Comparison of ENCODE assay signal across 26 cellular contexts in genomic region chr11:2451916-2452694, GRCh38. TPM values are rescaled to one million over a fixed set of nuclear protein-coding genes. Genes with fewer than 3 reads are reported as not detected.
DNase-seq lines count a peak whose midpoint lies in the region; ATAC-seq and TF ChIP-seq lines count a peak whose summit lies in the region.
"Had no signal": no experiment of that assay in that cellular context is flagged by ENCODE, and none has a peak within 500 bp of the region (broad histone marks: within the 10 kb centered on the region; RNA-seq: fewer than 3 reads in every experiment).

No MANE protein-coding gene starts in this region.

- H3K27ac Mint-ChIP-seq in brain (peak overlapping the region in 3 of 5 experiments; percentile 27 to 63 (median 54)), neural progenitor cell (peak overlapping the region; percentile 57)
- H3K27ac Mint-ChIP-seq: activated naive CD4-positive, alpha-beta T cell treated with anti-CD3 and anti-CD28 coated beads, Interleukin-2, amount 50 U/mL, for 24 hours; CD4-positive, alpha-beta T cell; IgD-negative memory B cell; T-cell had no signal

- ATAC-seq in SK-N-SH treated with all-trans-retinoic acid at 6 μM for 48 hours (no peak), HG02763 (IDR thresholded peaks at IDR 0.05; ENCODE audit: unreplicated experiment) (no peak)
- ATAC-seq: foreskin keratinocyte; left lobe of liver; naive thymus-derived CD4-positive, alpha-beta T cell; T-cell had no signal

- H3K4me1 Mint-ChIP-seq in brain: peaks cover 12% of the 10 kb centered on the region
- peaks cover 10% of the 10 kb centered on the region for H3K4me1 Mint-ChIP-seq in neural progenitor cell

- H3K27ac ChIP-seq in SK-N-SH (ENCODE audit: low read depth in 2 of 2, low read length in 1 of 2) (no peak overlapping the region), neural progenitor cell (no peak overlapping the region), caudate nucleus (ENCODE audit: low read depth, low read length) (no peak overlapping the region)
- H3K27ac ChIP-seq: foreskin keratinocyte, hepatocyte, sigmoid colon, transverse colon had no signal

- H3K4me1 ChIP-seq in SK-N-SH (ENCODE audit: control insufficient read depth in 1 of 2, insufficient read depth in 2 of 2, low read depth in 1 of 2, low read length in 1 of 2) (no peaks in the 10 kb centered on the region; a peak in 1 of 4 replicates), neural progenitor cell (no peaks in the 10 kb centered on the region)
- H3K4me1 ChIP-seq: foreskin keratinocyte, sigmoid colon had no signal

- DNase-seq in SK-N-SH (peak; percentile 30), HFF-Myc (ENCODE audit: extremely low read depth, low read depth) (peak; percentile 2), neural progenitor cell (ENCODE audit: low spot score) (no peak), caudate nucleus (lab: John Stamatoyannopoulos, UW) (no peak)
- no peak for DNase-seq in central memory CD4-positive, alpha-beta T cell
- DNase-seq: 8988T; activated T-cell treated with anti-CD3 and anti-CD28 coated beads, Interleukin-2, amount 50 U/mL, for 48 hours; CD4-positive, alpha-beta T cell; foreskin keratinocyte; naive thymus-derived CD4-positive, alpha-beta T cell; NCI-H1105; NCI-H2081; NCI-H226; OCI-M1; SIG-M5; sigmoid colon; T-cell; transverse colon had no signal

- H3K9me3 Mint-ChIP-seq in brain (peaks cover 0 to 11% (median 8%) of the 10 kb centered on the region in 5 experiments), neural progenitor cell (peaks cover 5% of the 10 kb centered on the region)
- H3K9me3 Mint-ChIP-seq: activated naive CD4-positive, alpha-beta T cell treated with anti-CD3 and anti-CD28 coated beads, Interleukin-2, amount 50 U/mL, for 24 hours; CD4-positive, alpha-beta T cell; naive thymus-derived CD4-positive, alpha-beta T cell; T-cell had no signal

- H3K4me2 ChIP-seq in SK-N-SH: no peak overlapping the region
- H3K4me2 ChIP-seq in neural progenitor cell: no peak overlapping the region
- H3K4me2 ChIP-seq: hepatocyte had no signal

- no peak for TF ChIP-seq RAD21 in SK-N-SH (IDR thresholded peaks at IDR 0.05; ENCODE audit: low read length)

- H4K20me1 ChIP-seq in SK-N-SH (ENCODE audit: insufficient read depth) (no peaks in the 10 kb centered on the region), neural progenitor cell (ENCODE audit: low read depth) (no peaks in the 10 kb centered on the region)

- no peak for TF ChIP-seq EP300 in SK-N-SH (IDR thresholded peaks at IDR 0.05; ENCODE audit: borderline replicate concordance in 1 of 2, low read depth in 1 of 2, low read length in 1 of 2)

- H2AFZ ChIP-seq in SK-N-SH (ENCODE audit: low read depth) (no peak overlapping the region), neural progenitor cell (replicated peaks) (no peak overlapping the region)
- H2AFZ ChIP-seq: hepatocyte had no signal

- H3K9me2 ChIP-seq in SK-N-SH: no peaks in the 10 kb centered on the region

- no peak overlapping the region for H3K9ac ChIP-seq in SK-N-SH
- H3K9ac ChIP-seq in neural progenitor cell: no peak overlapping the region

- H3K36me3 Mint-ChIP-seq in brain (no peaks in the 10 kb centered on the region), neural progenitor cell (no peaks in the 10 kb centered on the region)

- POLR2A ChIA-PET in SK-N-SH (lab: Yijun Ruan, JAX): no interaction called here

- H3K36me3 ChIP-seq in SK-N-SH (replicated peaks in 1 of 2; ENCODE audit: control insufficient read depth in 1 of 2, insufficient read depth in 2 of 2, low read length in 1 of 2) (no peaks in the 10 kb centered on the region), neural progenitor cell (no peaks in the 10 kb centered on the region)
- H3K36me3 ChIP-seq: sigmoid colon, transverse colon had no signal

- no peak for TF ChIP-seq CTCF in SK-N-SH (IDR thresholded peaks at IDR 0.05)
- TF ChIP-seq CTCF in HFF-Myc (IDR thresholded peaks at IDR 0.05; ENCODE audit: low read depth, low read length, missing control alignments): no peak
- no peak for TF ChIP-seq CTCF in brain (conservative IDR thresholded peaks at IDR 0.05)
- no peak for TF ChIP-seq CTCF in neural progenitor cell (IDR thresholded peaks at IDR 0.05)

- WGBS in SK-N-SH (ENCODE audit: low lambda C conversion rate): 38% methylated on average over 15 of the region's 19 CpGs

- H3K27me3 ChIP-seq in SK-N-SH (ENCODE audit: insufficient read depth): no peaks in the 10 kb centered on the region
- H3K27me3 ChIP-seq in neural progenitor cell: peaks cover 97% of the 10 kb centered on the region
- H3K27me3 ChIP-seq: transverse colon had no signal

- no peak overlapping the region for H3K4me3 Mint-ChIP-seq in brain
- H3K4me3 Mint-ChIP-seq in neural progenitor cell: no peak overlapping the region
- H3K4me3 Mint-ChIP-seq: activated naive CD4-positive, alpha-beta T cell treated with anti-CD3 and anti-CD28 coated beads, Interleukin-2, amount 50 U/mL, for 24 hours; CD4-positive, alpha-beta T cell; IgD-negative memory B cell; naive thymus-derived CD4-positive, alpha-beta T cell; T-cell had no signal

- CTCF ChIA-PET in SK-N-SH (lab: Yijun Ruan, JAX): interaction anchor here (0.9 to 1.5 kb wide), 3 partner anchors 9 to 79 kb away, joined by 3 to 7 read pairs (median 4); no protein-coding TSS in a partner anchor

- H3K4me3 ChIP-seq in SK-N-SH (ENCODE audit: low read depth in 2 of 2, low read length in 1 of 2): no peak overlapping the region
- H3K4me3 ChIP-seq in HFF-Myc (replicated peaks; ENCODE audit: low read depth, low read length): no peak overlapping the region
- H3K4me3 ChIP-seq in neural progenitor cell: no peak overlapping the region
- H3K4me3 ChIP-seq: hepatocyte, sigmoid colon, transverse colon had no signal

- no peaks in the 10 kb centered on the region for H3K9me3 ChIP-seq in SK-N-SH
- no peaks in the 10 kb centered on the region for H3K9me3 ChIP-seq in neural progenitor cell (ENCODE audit: low read depth)
- H3K9me3 ChIP-seq: transverse colon had no signal

- no peaks in the 10 kb centered on the region for H3F3A ChIP-seq in SK-N-SH (replicated peaks; ENCODE audit: insufficient read depth)
- H3F3A ChIP-seq in neural progenitor cell (ENCODE audit: low read depth): no peaks in the 10 kb centered on the region

- no peaks in the 10 kb centered on the region for H3K79me2 ChIP-seq in SK-N-SH (ENCODE audit: insufficient read depth)
- H3K79me2 ChIP-seq in neural progenitor cell (ENCODE audit: low read depth): no peaks in the 10 kb centered on the region
- H3K79me2 ChIP-seq: hepatocyte had no signal

- H3K27me3 Mint-ChIP-seq in brain (peaks cover 26% of the 10 kb centered on the region), neural progenitor cell (ENCODE audit: insufficient read depth, low read depth) (peaks cover 12% of the 10 kb centered on the region)
- H3K27me3 Mint-ChIP-seq: activated naive CD4-positive, alpha-beta T cell treated with anti-CD3 and anti-CD28 coated beads, Interleukin-2, amount 50 U/mL, for 24 hours; CD4-positive, alpha-beta T cell; IgD-negative memory B cell; naive thymus-derived CD4-positive, alpha-beta T cell; T-cell had no signal

TF ChIP-seq in SK-N-SH, 30 proteins besides CTCF, POLR2A, EP300 and RAD21:
- no peak for TF ChIP-seq RCOR1 (IDR thresholded peaks at IDR 0.05; ENCODE audit: low read length)
- TF ChIP-seq EZH2phosphoT487 (IDR thresholded peaks at IDR 0.05; ENCODE audit: borderline replicate concordance, low read depth): no peak
- no peak for TF ChIP-seq NRF1 (IDR thresholded peaks at IDR 0.05; ENCODE audit: low read depth, low read length)
- no peak for TF ChIP-seq POLR2AphosphoS5 (IDR thresholded peaks at IDR 0.05; ENCODE audit: low read depth, low read length)
- TF ChIP-seq FOSL2 (IDR thresholded peaks at IDR 0.05; ENCODE audit: borderline replicate concordance, low read depth): no peak

TF ChIP-seq in SK-N-SH treated with all-trans-retinoic acid at 6 μM for 48 hours, 23 proteins besides CTCF, POLR2A, EP300 and RAD21 (continues in another document):
- TF ChIP-seq ZFP3 (CRISPR knock-in tag; IDR thresholded peaks at IDR 0.05): no peak
- TF ChIP-seq ZC3H10 (CRISPR knock-in tag; IDR thresholded peaks at IDR 0.05): no peak
- no peak for TF ChIP-seq ZNF565 (CRISPR knock-in tag; conservative IDR thresholded peaks at IDR 0.05; ENCODE audit: low read depth)
- TF ChIP-seq POU6F1 (CRISPR knock-in tag; IDR thresholded peaks at IDR 0.05; ENCODE audit: borderline replicate concordance, low read depth): no peak

RNA-seq across cellular contexts. Expression of gene KCNQ1, which starts 7.3 kb away (rescaled TPM):
- 0.05 and 0.15 TPM in 2 replicates for polyA plus RNA-seq in SK-N-SH (2012; rRNA removed)
- polyA plus RNA-seq in SK-N-SH (2012; cell fraction: cytosol; rRNA removed): 0.10 and 0.12 TPM in 2 replicates
- 0.06 and 0.40 TPM in 2 replicates for polyA plus RNA-seq in SK-N-SH (2012; cell fraction: nucleus; rRNA removed)
- polyA plus RNA-seq in brain (ENCODE audit: insufficient read depth, low read depth, low replicate concordance): 13.4 TPM
- 0.11 and 0.99 TPM in 2 replicates for total RNA-seq in neural progenitor cell (ENCODE audit: low replicate concordance)
- total RNA-seq: astrocyte, foreskin keratinocyte had no signal
- polyA plus RNA-seq: foreskin keratinocyte had no signal

RNA-seq across cellular contexts. Expression of gene TRPM5, which starts 7.8 kb away (rescaled TPM):
- polyA plus RNA-seq in SK-N-SH (2012; rRNA removed): not detected in 2 replicates
- polyA plus RNA-seq in SK-N-SH (2012; cell fraction: cytosol; rRNA removed): not detected in 2 replicates
- 0.06 and 0.07 TPM in 2 replicates for polyA plus RNA-seq in SK-N-SH (2012; cell fraction: nucleus; rRNA removed)
- 0.76 TPM for polyA plus RNA-seq in brain (ENCODE audit: insufficient read depth, low read depth, low replicate concordance)
- total RNA-seq in neural progenitor cell (ENCODE audit: low replicate concordance): 0.34 TPM in 1 of 2 replicates, not detected in the other
- total RNA-seq: astrocyte, foreskin keratinocyte, left lobe of liver, sigmoid colon had no signal
- polyA plus RNA-seq: foreskin keratinocyte, IgD-negative memory B cell had no signal

RNA-seq across cellular contexts. Expression of gene TSSC4, which starts 51.6 kb away (rescaled TPM):
- polyA plus RNA-seq in SK-N-SH (2012; rRNA removed) (45.1 and 45.3 TPM in 2 replicates), brain (ENCODE audit: insufficient read depth, low read depth, low replicate concordance) (41.9 TPM)
- polyA plus RNA-seq in SK-N-SH (2012; cell fraction: cytosol; rRNA removed): 16.4 and 28.2 TPM in 2 replicates
- 77.0 and 98.8 TPM in 2 replicates for polyA plus RNA-seq in SK-N-SH (2012; cell fraction: nucleus; rRNA removed)
- 11.1 and 30.2 TPM in 2 replicates for total RNA-seq in neural progenitor cell (ENCODE audit: low replicate concordance)

Comparison
In these comparisons a context has a peak if more than half of its experiments do, and no peak if none do; other contexts are left out.
1. DNase-seq: peak in SK-N-SH (single experiment) and HFF-Myc (single experiment); none in neural progenitor cell (single experiment), caudate nucleus (0 of 61) and central memory CD4-positive, alpha-beta T cell (single experiment).
2. RNA of gene KCNQ1, which starts 7.3 kb away (polyA plus RNA-seq): 13.4 TPM in brain (single experiment); 0.05 to 0.40 TPM in SK-N-SH; every median in the first group is over 10 times any median in the second.